In the genomic region with DNA sequence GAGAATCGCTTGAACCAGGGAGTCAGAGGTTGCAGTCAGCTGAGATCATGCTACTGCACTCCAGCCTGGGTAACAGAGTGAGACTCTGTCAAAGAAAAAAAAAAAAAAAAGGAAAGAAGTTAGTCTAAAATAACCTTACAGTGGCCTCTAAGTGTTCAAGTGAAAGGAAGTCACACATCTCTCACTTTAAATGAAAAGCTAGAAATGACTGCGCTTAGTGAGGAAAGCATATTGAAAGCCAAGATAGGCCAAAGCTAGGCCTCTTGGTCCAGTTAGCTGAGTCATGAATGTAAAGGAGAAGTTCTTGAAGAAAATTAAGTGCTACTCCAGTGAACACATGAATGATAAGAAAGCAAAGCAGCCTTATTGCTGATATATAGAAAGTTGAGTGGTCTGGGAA, we compare ENCODE assay signal across 10 cellular contexts. TPM values are rescaled to one million over a fixed set of nuclear protein-coding genes. Genes with fewer than 3 reads are reported as not detected.
DNase-seq lines count a peak whose midpoint lies in the region; ATAC-seq and TF ChIP-seq lines count a peak whose summit lies in the region.
"Had no signal": no experiment of that assay in that cellular context is flagged by ENCODE, and none has a peak within 500 bp of the region (broad histone marks: within the 10 kb centered on the region; RNA-seq: fewer than 3 reads in every experiment).

No MANE protein-coding gene starts in this region.

- peaks cover 7% of the 10 kb centered on the region for H3K36me3 ChIP-seq in OCI-LY3 (replicated peaks; ENCODE audit: low read depth, low read length)
- H3K36me3 ChIP-seq in psoas muscle (ENCODE audit: insufficient read depth in 1 of 2, low read depth in 1 of 2) = no peaks in the 10 kb centered on the region

- TF ChIP-seq CTCF in OCI-LY3 (IDR thresholded peaks at IDR 0.05; ENCODE audit: low read depth, low read length) (no peak), psoas muscle (IDR thresholded peaks at IDR 0.05) (no peak)

- H4K20me1 ChIP-seq in OCI-LY3 (ENCODE audit: insufficient read depth, low read length) = no peaks in the 10 kb centered on the region

- no peak overlapping the region for H3K9ac ChIP-seq in OCI-LY3 (ENCODE audit: low read length)
- H3K9ac ChIP-seq: KMS-11 had no signal

- peak overlapping the region; percentile 46; the same call in 1 of the 2 replicates for H2AFZ ChIP-seq in OCI-LY3 (ENCODE audit: low read depth, low read length)

- ATAC-seq in GM19328 (IDR thresholded peaks at IDR 0.05; ENCODE audit: unreplicated experiment) (peak; percentile 68), HG02885 (IDR thresholded peaks at IDR 0.05; ENCODE audit: poor library complexity, unreplicated experiment) (peak; percentile 98), psoas muscle (no peak)

- H3K4me3 ChIP-seq in OCI-LY3 (ENCODE audit: low read length) (no peak overlapping the region), psoas muscle (no peak overlapping the region)

- WGBS in psoas muscle, 3 donors = 92 to 98% (median 97%) methylated on average over 2 of the region's 2 CpGs

- H3K4me1 ChIP-seq in OCI-LY3 (ENCODE audit: low read length) (peaks cover 17% of the 10 kb centered on the region), psoas muscle (peaks cover 13% of the 10 kb centered on the region)

- H3K27ac ChIP-seq in OCI-LY3 (ENCODE audit: low read length) (peak overlapping the region; percentile 65), psoas muscle (no peak overlapping the region)
- H3K27ac ChIP-seq: KMS-11 had no signal

- H3K27me3 ChIP-seq in OCI-LY3 (ENCODE audit: low read depth, low read length) (no peaks in the 10 kb centered on the region), psoas muscle (ENCODE audit: insufficient read depth in 3 of 3, low read length in 2 of 3) (no peaks in the 10 kb centered on the region)

- H3K79me2 ChIP-seq in OCI-LY3 (ENCODE audit: low read length) = no peaks in the 10 kb centered on the region

- no peaks in the 10 kb centered on the region; the same call in 1 of the 2 replicates for H3K9me3 ChIP-seq in OCI-LY3 (ENCODE audit: insufficient read depth, low read length)
- H3K9me3 ChIP-seq in psoas muscle = no peaks in the 10 kb centered on the region

- intact Hi-C loops in psoas muscle (cut with DNase I) = no loop called here

- peak overlapping the region; percentile 20 for H3K4me2 ChIP-seq in OCI-LY3 (ENCODE audit: low read length)
- H3K4me2 ChIP-seq: KMS-11 had no signal

- DNase-seq in CD1c-positive myeloid dendritic cell (ENCODE audit: extremely low spot score) = peak; percentile 42
- DNase-seq in NCI-H146 (lab: John Stamatoyannopoulos, UW) = no peak
- no peak for DNase-seq in psoas muscle
- DNase-seq in NCI-H1930 (lab: John Stamatoyannopoulos, UW) = no peak
- no peak for DNase-seq in NCI-H226
- DNase-seq: activated CD4-positive, CD25-positive, alpha-beta regulatory T cell treated with anti-CD3 and anti-CD28 coated beads, Interleukin-2, amount 50 U/mL, for 72 hours had no signal

RNA-seq across cellular contexts. Expression of a gene that starts 38.1 kb away (rescaled TPM):
- total RNA-seq in psoas muscle = 10 to 100 TPM; 13.0 to 29.3 (median 17.4) TPM
- polyA plus RNA-seq in psoas muscle = 1 to 10 TPM; 3.4 to 3.7 (median 3.5) TPM

RNA-seq across cellular contexts. Expression of a gene that starts 38.1 kb away (rescaled TPM):
- total RNA-seq in psoas muscle = 10 to 100 TPM; 24.8 to 30.1 (median 25.3) TPM
- polyA plus RNA-seq in psoas muscle = 10 to 100 TPM; 13.1 to 26.7 (median 26.6) TPM

Comparison
In these comparisons a context has a peak if more than half of its experiments do, and no peak if none do; other contexts are left out.
1. ATAC-seq: peak in GM19328 (single experiment) and HG02885 (single experiment); none in psoas muscle (0 of 4).